13 cellular contexts compared by ENCODE assay signal in genomic region chr19:35048911-35049411, GRCh38. TPM values are rescaled to one million over a fixed set of nuclear protein-coding genes. Genes with fewer than 3 reads are reported as not detected.
A peak's percentile ranks its signal among the peaks of the same experiment; 100 is the strongest.
DNase-seq lines count a peak whose midpoint lies in the region; ATAC-seq and TF ChIP-seq lines count a peak whose summit lies in the region.
"Had no signal": no experiment of that assay in that cellular context is flagged by ENCODE, and none has a peak within 500 bp of the region (broad histone marks: within the 10 kb centered on the region; RNA-seq: fewer than 3 reads in every experiment).

No MANE protein-coding gene starts in this region.

- peak in 2 of 7 experiments; percentile 6 to 18 for TF ChIP-seq CTCF in body of pancreas (IDR thresholded peaks at IDR 0.05)
- no peak for TF ChIP-seq CTCF in left lung (IDR thresholded peaks at IDR 0.05)
- TF ChIP-seq CTCF in upper lobe of left lung (IDR thresholded peaks at IDR 0.05) = no peak
- no peak for TF ChIP-seq CTCF in MM.1S (IDR thresholded peaks at IDR 0.05; ENCODE audit: low read length)

- peaks cover 59% of the 10 kb centered on the region for H3K4me1 ChIP-seq in body of pancreas
- H3K4me1 ChIP-seq in left lung = no peaks in the 10 kb centered on the region
- H3K4me1 ChIP-seq in upper lobe of left lung = peaks cover 0 to 15% (median 8%) of the 10 kb centered on the region in 4 donors
- no peaks in the 10 kb centered on the region for H3K4me1 ChIP-seq in MM.1S (ENCODE audit: low read length)

- H3K27me3 ChIP-seq in body of pancreas (no peaks in the 10 kb centered on the region), left lung (no peaks in the 10 kb centered on the region), upper lobe of left lung (no peaks in the 10 kb centered on the region), MM.1S (replicated peaks; ENCODE audit: insufficient read depth, low read length) (peaks cover 77% of the 10 kb centered on the region)

- no peak for TF ChIP-seq EP300 in upper lobe of left lung (IDR thresholded peaks at IDR 0.05)

- no peaks in the 10 kb centered on the region for H3K36me3 ChIP-seq in body of pancreas (replicated peaks in 1 of 2; ENCODE audit: insufficient read depth in 1 of 2, low read depth in 2 of 2)
- H3K36me3 ChIP-seq in left lung = no peaks in the 10 kb centered on the region
- H3K36me3 ChIP-seq in upper lobe of left lung = no peaks in the 10 kb centered on the region
- no peaks in the 10 kb centered on the region for H3K36me3 ChIP-seq in MM.1S (replicated peaks; ENCODE audit: insufficient read depth, low read length)

- H3K4me3 ChIP-seq in body of pancreas (no peak overlapping the region), left lung (no peak overlapping the region), upper lobe of left lung (no peak overlapping the region), MM.1S (ENCODE audit: low read length) (no peak overlapping the region)

- 0 out of 2 replicates have a peak, but pooled peaks cover 2% of the 10 kb centered on the region for H4K20me1 ChIP-seq in MM.1S (ENCODE audit: insufficient read depth, low read length)

- H3K27ac ChIP-seq in body of pancreas (peak overlapping the region; percentile 51 to 75 (median 73)), left lung (no peak overlapping the region), upper lobe of left lung (no peak overlapping the region), MM.1S (ENCODE audit: low read length) (no peak overlapping the region)

- H3K4me1 Mint-ChIP-seq in activated naive CD8-positive, alpha-beta T cell treated with anti-CD3 and anti-CD28 coated beads, Interleukin-2, amount 50 U/mL, for 24 hours = peaks cover 10% of the 10 kb centered on the region

- no peaks in the 10 kb centered on the region for H3K36me3 Mint-ChIP-seq in activated naive CD8-positive, alpha-beta T cell treated with anti-CD3 and anti-CD28 coated beads, Interleukin-2, amount 50 U/mL, for 24 hours (ENCODE audit: low read depth)
- H3K36me3 Mint-ChIP-seq: memory B cell had no signal

- 12 to 13% methylated on average over 3 to 12 of the region's 12 CpGs for WGBS in body of pancreas, 2 donors
- 53 to 66% methylated on average over 3 to 11 of the region's 12 CpGs for WGBS in upper lobe of left lung, 2 donors

- no peaks in the 10 kb centered on the region for H3K9me3 Mint-ChIP-seq in activated naive CD8-positive, alpha-beta T cell treated with anti-CD3 and anti-CD28 coated beads, Interleukin-2, amount 50 U/mL, for 24 hours
- H3K9me3 Mint-ChIP-seq: memory B cell had no signal

- intact Hi-C loops in body of pancreas (cut with DNase I) = loop anchor here (10.0 kb wide), 1 partner anchor 86 kb away; the partner anchor contains the start of genes FXYD1 and LGI4
- intact Hi-C loops in left lung (cut with DNase I) = no loop called here

- peak; percentile 41 to 51 (median 49) for TF ChIP-seq POLR2A in body of pancreas (IDR thresholded peaks at IDR 0.05)
- no peak for TF ChIP-seq POLR2A in upper lobe of left lung (IDR thresholded peaks at IDR 0.05)

- H2AFZ ChIP-seq in MM.1S (ENCODE audit: low read length) = no peak overlapping the region

- H3K4me2 ChIP-seq in MM.1S (ENCODE audit: low read depth, low read length) = no peak overlapping the region

- no peak overlapping the region for H3K4me3 Mint-ChIP-seq in activated naive CD8-positive, alpha-beta T cell treated with anti-CD3 and anti-CD28 coated beads, Interleukin-2, amount 50 U/mL, for 24 hours
- H3K4me3 Mint-ChIP-seq: memory B cell had no signal

- no peaks in the 10 kb centered on the region for H3F3A ChIP-seq in MM.1S (ENCODE audit: insufficient read depth, low read length)

- H3K27me3 Mint-ChIP-seq in activated naive CD8-positive, alpha-beta T cell treated with anti-CD3 and anti-CD28 coated beads, Interleukin-2, amount 50 U/mL, for 24 hours = no peaks in the 10 kb centered on the region

- ATAC-seq in body of pancreas (peak; percentile 94), left lung (peak; percentile 70), upper lobe of left lung (ENCODE audit: low FRiP score in 2 of 2) (no peak)
- no peak for ATAC-seq in activated naive CD8-positive, alpha-beta T cell treated with anti-CD3 and anti-CD28 coated beads, Interleukin-2, amount 50 U/mL, for 24 hours

- no peaks in the 10 kb centered on the region for H3K9me2 ChIP-seq in MM.1S (replicated peaks; ENCODE audit: insufficient read depth, low read length)

- DNase-seq in NCI-H1092 treated with DMSO at 0.1 percent for 48 hours (lab: John Stamatoyannopoulos, UW) = peak; percentile 13
- DNase-seq in NCI-H1092 (lab: John Stamatoyannopoulos, UW) = no peak
- peak; percentile 95 to 99 (median 97) for DNase-seq in body of pancreas
- DNase-seq in left lung = no peak
- DNase-seq in upper lobe of left lung = peak; percentile 47 to 84
- no peak for DNase-seq in middle frontal gyrus (ENCODE audit: extremely low spot score, low spot score)
- no peak for DNase-seq in MM.1S
- DNase-seq in activated naive CD8-positive, alpha-beta T cell treated with anti-CD3 and anti-CD28 coated beads, Interleukin-2, amount 50 U/mL, for 24 hours = no peak
- DNase-seq: 8988T; activated T-cell treated with anti-CD3 and anti-CD28 coated beads, Interleukin-2, amount 50 U/mL, for 48 hours; DMS79 treated with DMSO at 0.1 percent for 48 hours; NCI-H526 treated with DMSO at 0.1 percent for 48 hours had no signal

- H3K9ac ChIP-seq in MM.1S (ENCODE audit: low read length) = no peak overlapping the region

- H3K9me3 ChIP-seq in body of pancreas = no peaks in the 10 kb centered on the region
- H3K9me3 ChIP-seq in left lung = no peaks in the 10 kb centered on the region
- no peaks in the 10 kb centered on the region for H3K9me3 ChIP-seq in upper lobe of left lung
- no peaks in the 10 kb centered on the region for H3K9me3 ChIP-seq in MM.1S (replicated peaks; ENCODE audit: insufficient read depth, low read length)

- no peaks in the 10 kb centered on the region for H3K79me2 ChIP-seq in MM.1S (ENCODE audit: low read length)

- no peak overlapping the region for H3K27ac Mint-ChIP-seq in activated naive CD8-positive, alpha-beta T cell treated with anti-CD3 and anti-CD28 coated beads, Interleukin-2, amount 50 U/mL, for 24 hours
- H3K27ac Mint-ChIP-seq: memory B cell had no signal

RNA-seq across cellular contexts. Expression of gene HPN, which starts 7.4 kb away (rescaled TPM):
- 100 to 1,000 TPM; 135 to 289 TPM for total RNA-seq in body of pancreas
- 10 to 100 TPM; 16.8 to 40.3 TPM for total RNA-seq in left lung
- total RNA-seq in upper lobe of left lung = 10 to 100 TPM; 15.9 to 54.5 (median 41.1) TPM

RNA-seq across cellular contexts. Expression of gene SCN1B, which starts 18.7 kb away (rescaled TPM):
- total RNA-seq in body of pancreas = 10 to 100 TPM in 1 of 2 donors, 1 to 10 TPM in 1; 2.3 to 23.6 TPM
- 1 to 10 TPM; 7.7 to 9.7 TPM for total RNA-seq in left lung
- 10 to 100 TPM in 1 of 6 donors, 1 to 10 TPM in 5; 2.9 to 13.1 (median 6.9) TPM for total RNA-seq in upper lobe of left lung

RNA-seq across cellular contexts. Expression of gene GRAMD1A, which starts 48.8 kb away (rescaled TPM):
- total RNA-seq in body of pancreas (10 to 100 TPM; 90.8 to 94.9 TPM), left lung (100 to 1,000 TPM; 116 to 137 TPM), upper lobe of left lung (100 to 1,000 TPM in 4 of 6 donors, 10 to 100 TPM in 2; 85.1 to 206 (median 119) TPM)

Comparison
In these comparisons a context has a peak if more than half of its experiments do, and no peak if none do; other contexts are left out.
1. DNase-seq: peak in NCI-H1092 treated with DMSO at 0.1 percent for 48 hours (single experiment), body of pancreas (4 of 4) and upper lobe of left lung (2 of 2); none in NCI-H1092 (single experiment), left lung (0 of 2), middle frontal gyrus (single experiment), MM.1S (single experiment) and activated naive CD8-positive, alpha-beta T cell treated with anti-CD3 and anti-CD28 coated beads, Interleukin-2, amount 50 U/mL, for 24 hours (single experiment).
2. ATAC-seq: peak in body of pancreas (single experiment) and left lung (single experiment); none in upper lobe of left lung (0 of 2) and activated naive CD8-positive, alpha-beta T cell treated with anti-CD3 and anti-CD28 coated beads, Interleukin-2, amount 50 U/mL, for 24 hours (single experiment).
3. H3K27ac ChIP-seq: peak in body of pancreas (4 of 4); none in left lung (0 of 2), upper lobe of left lung (0 of 4) and MM.1S (single experiment).
4. POLR2A ChIP-seq: peak in body of pancreas (3 of 3); none in upper lobe of left lung (0 of 4).